In genomic region chr1:156479093-156480014, GRCh38 we compare ENCODE assay signal across 14 cellular contexts. TPM values are rescaled to one million over a fixed set of nuclear protein-coding genes. Genes with fewer than 3 reads are reported as not detected.
A peak's percentile ranks its signal among the peaks of the same experiment; 100 is the strongest.
DNase-seq lines count a peak whose midpoint lies in the region; ATAC-seq lines count a peak whose summit lies in the region.
"Had no signal": no experiment of that assay in that cellular context is flagged by ENCODE, and none has a peak within 500 bp of the region (broad histone marks: within the 10 kb centered on the region; RNA-seq: fewer than 3 reads in every experiment).

No MANE protein-coding gene starts in this region.

- peaks cover 50% of the 10 kb centered on the region for H3K4me1 Mint-ChIP-seq in activated naive CD4-positive, alpha-beta T cell treated with anti-CD3 and anti-CD28 coated beads for 36 hours (ENCODE audit: low read depth)

- no peak for DNase-seq in activated naive CD4-positive, alpha-beta T cell treated with anti-CD3 and anti-CD28 coated beads for 36 hours
- no peak for DNase-seq in activated naive CD4-positive, alpha-beta T cell treated with anti-CD3 and anti-CD28 coated beads, Interleukin-2, amount 50 U/mL, for 16 hours
- DNase-seq in ecto neural progenitor cell (ENCODE audit: low spot score) (no peak), COR-L47 (lab: John Stamatoyannopoulos, UW) (no peak)
- DNase-seq: activated CD4-positive, alpha-beta T cell treated with anti-CD3 and anti-CD28 coated beads for 1 hour; activated T-cell treated with anti-CD3 and anti-CD28 coated beads, Interleukin-2, amount 50 U/mL, for 48 hours; NCI-H187; NCI-H524; stimulated activated naive CD8-positive, alpha-beta T cell treated with anti-CD3 and anti-CD28 coated beads, Interleukin-15, Interleukin-2, amounts not matched to agents 100 U/mL and 50 U/mL, for 24 hours had no signal

- peaks cover 38% of the 10 kb centered on the region for H3K36me3 Mint-ChIP-seq in activated naive CD4-positive, alpha-beta T cell treated with anti-CD3 and anti-CD28 coated beads for 36 hours (ENCODE audit: low read depth)

- H3K9me3 Mint-ChIP-seq in activated naive CD4-positive, alpha-beta T cell treated with anti-CD3 and anti-CD28 coated beads for 36 hours = no peaks in the 10 kb centered on the region
- H3K9me3 Mint-ChIP-seq: nephron had no signal

- CTCF ChIA-PET in activated naive CD4-positive, alpha-beta T cell treated with anti-CD3 and anti-CD28 coated beads for 36 hours (lab: Charles Lee) = interaction anchor here (0.6 to 18.2 kb wide), 8 partner anchors 9 to 115 kb away, joined by 3 to 306 read pairs (median 10); partner anchors contain the start of gene MEF2D

- H3K27me3 Mint-ChIP-seq in activated naive CD4-positive, alpha-beta T cell treated with anti-CD3 and anti-CD28 coated beads for 36 hours (ENCODE audit: low read depth) = no peaks in the 10 kb centered on the region

- H3K27me3 ChIP-seq in layer of hippocampus (ENCODE audit: control insufficient read depth, insufficient read depth, low read length) = no peaks in the 10 kb centered on the region

- H3K27ac Mint-ChIP-seq in activated naive CD4-positive, alpha-beta T cell treated with anti-CD3 and anti-CD28 coated beads for 36 hours = peak overlapping the region; percentile 81
- H3K27ac Mint-ChIP-seq: nephron had no signal

- intact Hi-C loops in activated naive CD4-positive, alpha-beta T cell treated with anti-CD3 and anti-CD28 coated beads for 36 hours (cut with micrococcal nuclease) = loop anchor here (1.0 to 5.0 kb wide), 5 partner anchors 23 to 122 kb away; partner anchors contain the start of gene GPATCH4

- H3K4me3 Mint-ChIP-seq in activated naive CD4-positive, alpha-beta T cell treated with anti-CD3 and anti-CD28 coated beads for 36 hours = no peak overlapping the region
- H3K4me3 Mint-ChIP-seq: nephron had no signal

- H3K27ac ChIP-seq in angular gyrus (ENCODE audit: low read depth, low read length) (peak overlapping the region; percentile 44), layer of hippocampus (ENCODE audit: low read depth, low read length) (peak overlapping the region; percentile 24), temporal lobe (ENCODE audit: low read depth, low read length) (peak overlapping the region; percentile 97)

- no peak for ATAC-seq in GM21381 (IDR thresholded peaks at IDR 0.05; ENCODE audit: unreplicated experiment)
- ATAC-seq: stimulated activated naive CD8-positive, alpha-beta T cell treated with anti-CD3 and anti-CD28 coated beads, Interleukin-15, Interleukin-2, amounts not matched to agents 100 U/mL and 50 U/mL, for 24 hours had no signal

RNA-seq across cellular contexts. Expression of gene MEF2D, which starts 21.2 kb away (rescaled TPM):
- 10 to 100 TPM; 28.8 to 32.8 TPM for total RNA-seq in activated naive CD4-positive, alpha-beta T cell treated with anti-CD3 and anti-CD28 coated beads for 36 hours
- total RNA-seq in temporal lobe = 6.9 TPM

Comparison
In these comparisons a context has a peak if more than half of its experiments do, and no peak if none do; other contexts are left out.
1. H3K27ac ChIP-seq: peak in every context shown above with its lines; median percentile 97 in temporal lobe; 44 in angular gyrus; 24 in layer of hippocampus.